Comparison of ENCODE assay signal across 11 cellular contexts in the genomic region with DNA sequence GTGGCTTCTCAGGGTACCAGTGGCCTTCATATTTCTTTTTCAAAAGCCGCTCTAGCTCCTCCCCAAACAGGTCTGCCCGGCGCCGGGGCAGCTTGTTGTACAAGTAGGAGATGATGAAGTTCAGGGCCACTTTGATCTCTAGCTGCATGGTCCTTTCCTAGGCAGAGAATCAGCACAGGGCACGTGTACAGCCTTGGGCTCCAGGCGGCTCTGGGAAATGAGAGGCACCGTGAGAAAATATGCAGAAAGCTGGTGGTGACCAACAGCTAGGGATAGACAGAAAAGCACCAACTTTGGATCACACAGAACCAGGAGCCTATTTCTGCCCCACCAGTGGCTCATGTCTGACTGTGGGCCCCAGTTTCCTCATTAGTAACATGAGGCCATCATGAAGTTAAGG.
"Had no signal": no experiment of that assay in that cellular context is flagged by ENCODE, and none has a peak within 500 bp of the region (broad histone marks: within the 10 kb centered on the region; RNA-seq: fewer than 3 reads in every experiment).

No MANE protein-coding gene starts in this region.

- H3K27ac Mint-ChIP-seq: activated naive CD8-positive, alpha-beta T cell had no signal

- H3K9me3 Mint-ChIP-seq: T-cell had no signal

- H3K27me3 ChIP-seq: colonic mucosa, heart left ventricle, thyroid gland had no signal

- H3K4me3 Mint-ChIP-seq: activated naive CD8-positive, alpha-beta T cell; T-cell had no signal

- H3K36me3 Mint-ChIP-seq: activated naive CD8-positive, alpha-beta T cell had no signal

- H3K4me3 ChIP-seq: colonic mucosa, heart left ventricle, smooth muscle cell, thyroid gland had no signal

- DNase-seq: amniotic stem cell; colonic mucosa; kidney; occipital lobe; stimulated activated CD4-positive, alpha-beta T cell treated with anti-CD3 and anti-CD28 coated beads, Interleukin-4, amount 100 ng/mL, for 1 hour; T-cell; thyroid gland had no signal

- ATAC-seq: activated CD4-positive, CD25-positive, alpha-beta regulatory T cell treated with anti-CD3 and anti-CD28 coated beads, Interleukin-2, amount 50 U/mL, for 24 hours; T-cell had no signal

- H3K27ac ChIP-seq: colonic mucosa had no signal

- H3K4me2 ChIP-seq: smooth muscle cell had no signal

- H3K9me3 ChIP-seq: colonic mucosa, heart left ventricle, thyroid gland had no signal
